ENCODE assay signal across 1 cellular context in the genomic region with DNA sequence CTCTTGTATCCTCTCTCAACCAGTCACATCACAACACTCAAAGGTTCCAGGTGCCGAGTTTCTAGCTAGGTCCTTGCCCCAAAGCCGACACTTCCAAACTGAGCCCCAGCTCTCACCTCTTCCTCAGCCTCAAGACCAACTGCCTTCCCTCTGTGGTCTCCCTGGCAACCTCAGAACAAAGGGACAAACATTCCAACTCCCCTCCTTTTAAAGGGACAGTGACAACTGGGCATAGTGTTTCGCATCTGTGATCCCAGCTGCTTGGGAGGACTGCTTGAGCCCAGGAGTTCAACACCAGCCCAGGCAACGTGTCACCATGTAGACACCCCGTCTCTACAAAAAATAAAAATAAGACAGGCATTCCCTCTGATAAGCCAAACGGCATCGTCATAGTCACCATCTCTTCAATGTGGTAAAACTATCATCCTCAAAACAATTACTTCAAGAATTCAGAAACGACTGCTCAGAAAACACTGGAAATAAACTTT.
A peak's percentile ranks its signal among the peaks of the same experiment; 100 is the strongest.
TF ChIP-seq lines count a peak whose summit lies in the region.

No MANE protein-coding gene starts in this region.

TF ChIP-seq in H1, 55 proteins besides CTCF, POLR2A, EP300 and RAD21:
- peak; percentile 84 for TF ChIP-seq TAF1 (IDR thresholded peaks at IDR 0.05; ENCODE audit: low read depth, low read length)
- TF ChIP-seq RBBP5 (IDR thresholded peaks at IDR 0.05; ENCODE audit: borderline replicate concordance, low read depth, low read length), result no peak
- peak; percentile 88 for TF ChIP-seq TEAD4 (IDR thresholded peaks at IDR 0.05; ENCODE audit: low read depth, low read length)
- peak; percentile 84 for TF ChIP-seq SP1 (IDR thresholded peaks at IDR 0.05; ENCODE audit: low read depth, low read length)
- peak; percentile 79 for TF ChIP-seq TBP (IDR thresholded peaks at IDR 0.05; ENCODE audit: low read depth, low read length)
- peak; percentile 61; the same call in 1 of the 2 replicates for TF ChIP-seq POLR2AphosphoS5 (IDR thresholded peaks at IDR 0.05; ENCODE audit: low read depth, low read length)
- 0 out of 4 replicates have a peak, but pooled peaks of 1 of the 2 experiments have one; percentile 55 for TF ChIP-seq SIN3A (conservative IDR thresholded peaks at IDR 0.05 in 1 of 2, IDR thresholded peaks at IDR 0.05 in 1 of 2; ENCODE audit: low read depth in 1 of 2, low read length in 2 of 2)
- TF ChIP-seq EZH2 (IDR thresholded peaks at IDR 0.05; ENCODE audit: low read depth, low read length, severe bottlenecking), result no peak
- no peak for TF ChIP-seq JUN (IDR thresholded peaks at IDR 0.05; ENCODE audit: low read depth, low read length)
- TF ChIP-seq RXRA (IDR thresholded peaks at IDR 0.05; ENCODE audit: insufficient read depth, low read depth, low read length), result no peak
- no peak for TF ChIP-seq EGR1 (IDR thresholded peaks at IDR 0.05; ENCODE audit: borderline replicate concordance, low read depth, low read length)
- peak; percentile 38 for TF ChIP-seq SAP30 (IDR thresholded peaks at IDR 0.05; ENCODE audit: insufficient read depth, insufficient replicate concordance, low read length)
- no peak for TF ChIP-seq CHD1 (IDR thresholded peaks at IDR 0.05; ENCODE audit: low read depth, low read length)
